In the genomic region with DNA sequence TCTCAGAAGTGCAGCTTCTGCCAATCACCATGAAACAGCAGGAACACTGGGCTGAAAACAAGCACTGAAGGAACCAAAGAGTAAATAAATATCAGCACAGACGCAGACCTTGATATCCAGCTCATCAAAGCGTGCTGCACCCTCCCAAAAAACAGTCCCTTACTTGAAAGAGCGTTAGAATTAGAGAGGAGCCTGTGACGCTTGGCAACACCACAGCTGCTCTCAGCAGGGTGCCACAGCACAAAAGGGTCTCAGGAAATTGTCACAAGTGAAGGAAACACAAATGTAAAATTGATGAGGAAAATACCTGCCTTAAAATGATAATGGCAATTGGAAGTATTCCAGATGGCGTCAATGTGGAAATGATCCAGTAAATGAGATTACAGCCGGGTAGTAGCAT, we compare ENCODE assay signal across 1 cellular context.
A peak's percentile ranks its signal among the peaks of the same experiment; 100 is the strongest.
TF ChIP-seq lines count a peak whose summit lies in the region.

No MANE protein-coding gene starts in this region.

TF ChIP-seq in K562, 482 proteins besides CTCF, POLR2A, EP300 and RAD21 (continued from another document):
- no peak for TF ChIP-seq LARP7 (IDR thresholded peaks at IDR 0.05)
- no peak for TF ChIP-seq CBFA2T3 (IDR thresholded peaks at IDR 0.05)
- no peak for TF ChIP-seq RB1 (IDR thresholded peaks at IDR 0.05; ENCODE audit: low read depth)
- no peak for TF ChIP-seq TAL1 (IDR thresholded peaks at IDR 0.05)
- TF ChIP-seq, protein P1, sequence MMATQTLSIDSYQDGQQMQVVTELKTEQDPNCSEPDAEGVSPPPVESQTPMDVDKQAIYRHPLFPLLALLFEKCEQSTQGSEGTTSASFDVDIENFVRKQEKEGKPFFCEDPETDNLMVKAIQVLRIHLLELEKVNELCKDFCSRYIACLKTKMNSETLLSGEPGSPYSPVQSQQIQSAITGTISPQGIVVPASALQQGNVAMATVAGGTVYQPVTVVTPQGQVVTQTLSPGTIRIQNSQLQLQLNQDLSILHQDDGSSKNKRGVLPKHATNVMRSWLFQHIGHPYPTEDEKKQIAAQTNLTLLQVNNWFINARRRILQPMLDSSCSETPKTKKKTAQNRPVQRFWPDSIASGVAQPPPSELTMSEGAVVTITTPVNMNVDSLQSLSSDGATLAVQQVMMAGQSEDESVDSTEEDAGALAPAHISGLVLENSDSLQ (IDR thresholded peaks at IDR 0.05), result peak; percentile 23; the same call in 1 of the 2 replicates
- TF ChIP-seq ZBTB17 (CRISPR knock-in tag; IDR thresholded peaks at IDR 0.05), result no peak
TF ChIP-seq in K562: peak in this region for 2.
